Comparison of ENCODE assay signal across 36 cellular contexts in the genomic region with DNA sequence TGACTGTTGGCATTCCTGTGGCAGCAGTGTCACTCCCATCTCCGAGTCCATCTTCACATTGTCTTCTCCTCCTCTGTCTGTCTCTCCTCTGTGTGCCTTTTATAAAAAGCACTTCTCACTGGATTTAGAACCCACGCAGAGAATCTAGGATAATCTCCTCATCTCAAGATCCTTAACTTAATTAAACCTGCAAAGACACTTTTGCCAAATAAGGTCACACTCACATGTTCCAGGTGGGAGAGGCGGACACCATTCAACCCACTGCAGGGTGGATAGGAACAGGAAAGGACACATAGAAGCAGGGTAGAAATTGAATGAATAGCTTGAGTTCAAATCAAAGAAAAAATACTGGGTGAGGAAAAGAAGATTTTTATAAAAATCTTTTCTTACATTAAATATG.
"Had no signal": no experiment of that assay in that cellular context is flagged by ENCODE, and none has a peak within 500 bp of the region (broad histone marks: within the 10 kb centered on the region; RNA-seq: fewer than 3 reads in every experiment).

No MANE protein-coding gene starts in this region.

- H3K9me3 Mint-ChIP-seq: activated CD4-positive, alpha-beta memory T cell treated with anti-CD3 and anti-CD28 coated beads, Interleukin-2, amount 10 ng/mL, durations not matched to agents 7 days and 5 days; activated CD4-positive, alpha-beta T cell treated with anti-CD3 and anti-CD28 coated beads, Interleukin-2, amount 10 ng/mL, durations not matched to agents 7 days and 5 days; activated naive CD4-positive, alpha-beta T cell treated with anti-CD3 and anti-CD28 coated beads, Interleukin-2, amount 50 U/mL, for 72 hours; activated naive CD8-positive, alpha-beta T cell treated with anti-CD3 and anti-CD28 coated beads for 36 hours; activated T-cell treated with anti-CD3 and anti-CD28 coated beads, Interleukin-2, amount 50 U/mL, for 24 hours; activated T-helper 2 cell treated with anti-CD3 and anti-CD28 coated beads, Interferon-gamma antibody, Interleukin-2, Interleukin-4, amounts not matched to agents 10 μg/mL and 5 μg/mL and 100 μg/mL, durations not matched to agents 14 hours and 24 hours and 36 hours; central memory CD8-positive, alpha-beta T cell; T-helper 1 cell treated with Interleukin-12 subunit alpha and Interleukin-12 subunit beta and Interleukin-4 antibody, amounts not matched to agents 30 μg/mL and 1 μg/mL, for 36 hours; T-helper 2 cell treated with Interferon-gamma antibody and Interleukin-4, amounts not matched to agents 5 μg/mL and 100 μg/mL, for 36 hours; WTC11 had no signal

- H3K9me3 ChIP-seq: adrenal gland, body of pancreas, breast epithelium had no signal

- DNase-seq: activated CD4-positive, alpha-beta memory T cell treated with anti-CD3 and anti-CD28 coated beads, Interleukin-2, amount 10 ng/mL, durations not matched to agents 7 days and 5 days; activated CD4-positive, alpha-beta T cell treated with anti-CD3 and anti-CD28 coated beads for 1 hour; activated CD4-positive, alpha-beta T cell treated with anti-CD3 and anti-CD28 coated beads for 36 hours; activated CD4-positive, alpha-beta T cell treated with anti-CD3 and anti-CD28 coated beads for 48 hours; activated CD4-positive, alpha-beta T cell treated with anti-CD3 and anti-CD28 coated beads, Interleukin-2, amount 10 ng/mL, durations not matched to agents 7 days and 5 days; activated CD4-positive, alpha-beta T cell treated with anti-CD3 and anti-CD28 coated beads, Interleukin-2, amount 50 U/mL, for 48 hours; activated CD4-positive, CD25-positive, alpha-beta regulatory T cell; activated CD8-positive, alpha-beta memory T cell treated with anti-CD3 and anti-CD28 coated beads for 24 hours; activated CD8-positive, alpha-beta memory T cell treated with anti-CD3 and anti-CD28 coated beads, Interleukin-2, amount 10 ng/mL, durations not matched to agents 7 days and 5 days; activated CD8-positive, alpha-beta memory T cell treated with anti-CD3 and anti-CD28 coated beads, Interleukin-2, amount 50 U/mL, for 48 hours; activated CD8-positive, alpha-beta T cell treated with anti-CD3 and anti-CD28 coated beads, Interleukin-2, amount 10 ng/mL, durations not matched to agents 7 days and 5 days; activated effector memory CD4-positive, alpha-beta T cell treated with Interleukin-2 at 50 U/mL for 16 hours; activated gamma-delta T cell; activated naive CD4-positive, alpha-beta T cell treated with anti-CD3 and anti-CD28 coated beads, Interleukin-2, amount 50 U/mL, for 16 hours; activated naive CD4-positive, alpha-beta T cell treated with Interleukin-2 at 50 U/mL for 16 hours; activated naive CD8-positive, alpha-beta T cell treated with anti-CD3 and anti-CD28 coated beads for 36 hours; activated T-cell treated with anti-CD3 and anti-CD28 coated beads, Interleukin-2, amount 50 U/mL, for 24 hours; activated T-cell treated with anti-CD3 and anti-CD28 coated beads, Interleukin-2, amount 50 U/mL, for 48 hours; adrenal gland; amniotic stem cell; aorta; body of pancreas; brain microvascular endothelial cell; caudate nucleus; cerebellar nuclear complex; T-helper 1 cell; T-helper 2 cell; T-helper 9 cell had no signal

- H3K4me3 ChIP-seq: adrenal gland, body of pancreas, breast epithelium had no signal

- H3K36me3 Mint-ChIP-seq: activated CD8-positive, alpha-beta memory T cell treated with anti-CD3 and anti-CD28 coated beads, Interleukin-2, amount 10 ng/mL, durations not matched to agents 7 days and 5 days; activated naive CD4-positive, alpha-beta T cell treated with anti-CD3 and anti-CD28 coated beads, Interleukin-2, amount 50 U/mL, for 72 hours; activated naive CD8-positive, alpha-beta T cell treated with anti-CD3 and anti-CD28 coated beads for 36 hours; WTC11 had no signal

- H3K27ac ChIP-seq: adrenal gland, body of pancreas, brain microvascular endothelial cell, breast epithelium, VCaP had no signal

- H3K27ac Mint-ChIP-seq: activated CD4-positive, alpha-beta memory T cell treated with anti-CD3 and anti-CD28 coated beads, Interleukin-2, amount 10 ng/mL, durations not matched to agents 7 days and 5 days; activated CD4-positive, alpha-beta T cell treated with anti-CD3 and anti-CD28 coated beads for 36 hours; activated CD4-positive, alpha-beta T cell treated with anti-CD3 and anti-CD28 coated beads, Interleukin-2, amount 10 ng/mL, durations not matched to agents 7 days and 5 days; activated CD8-positive, alpha-beta memory T cell treated with anti-CD3 and anti-CD28 coated beads, Interleukin-2, amount 10 ng/mL, durations not matched to agents 7 days and 5 days; activated CD8-positive, alpha-beta T cell treated with anti-CD3 and anti-CD28 coated beads, Interleukin-2, amount 10 ng/mL, durations not matched to agents 7 days and 5 days; activated naive CD4-positive, alpha-beta T cell treated with anti-CD3 and anti-CD28 coated beads, Interleukin-2, amount 50 U/mL, for 72 hours; activated naive CD8-positive, alpha-beta T cell treated with anti-CD3 and anti-CD28 coated beads for 36 hours; activated T-cell treated with anti-CD3 and anti-CD28 coated beads, Interleukin-2, amount 50 U/mL, for 24 hours; activated T-helper 2 cell treated with anti-CD3 and anti-CD28 coated beads, Interferon-gamma antibody, Interleukin-2, Interleukin-4, amounts not matched to agents 10 μg/mL and 5 μg/mL and 100 μg/mL, durations not matched to agents 14 hours and 24 hours and 36 hours; T-helper 1 cell treated with Interleukin-12 subunit alpha and Interleukin-12 subunit beta and Interleukin-4 antibody, amounts not matched to agents 30 μg/mL and 1 μg/mL, for 36 hours; T-helper 2 cell treated with Interferon-gamma antibody and Interleukin-4, amounts not matched to agents 5 μg/mL and 100 μg/mL, for 36 hours; WTC11 had no signal

- H3K27me3 ChIP-seq: body of pancreas had no signal

- H3K36me3 ChIP-seq: adrenal gland, brain microvascular endothelial cell, breast epithelium had no signal

- H3K4me1 ChIP-seq: breast epithelium had no signal

- H3K4me3 Mint-ChIP-seq: activated CD4-positive, alpha-beta memory T cell treated with anti-CD3 and anti-CD28 coated beads, Interleukin-2, amount 10 ng/mL, durations not matched to agents 7 days and 5 days; activated CD4-positive, alpha-beta T cell treated with anti-CD3 and anti-CD28 coated beads for 36 hours; activated CD4-positive, alpha-beta T cell treated with anti-CD3 and anti-CD28 coated beads, Interleukin-2, amount 10 ng/mL, durations not matched to agents 7 days and 5 days; activated CD8-positive, alpha-beta memory T cell treated with anti-CD3 and anti-CD28 coated beads, Interleukin-2, amount 10 ng/mL, durations not matched to agents 7 days and 5 days; activated CD8-positive, alpha-beta T cell treated with anti-CD3 and anti-CD28 coated beads, Interleukin-2, amount 10 ng/mL, durations not matched to agents 7 days and 5 days; activated naive CD8-positive, alpha-beta T cell treated with anti-CD3 and anti-CD28 coated beads for 36 hours; activated T-cell treated with anti-CD3 and anti-CD28 coated beads, Interleukin-2, amount 50 U/mL, for 24 hours; central memory CD8-positive, alpha-beta T cell; T-helper 1 cell treated with Interleukin-12 subunit alpha and Interleukin-12 subunit beta and Interleukin-4 antibody, amounts not matched to agents 30 μg/mL and 1 μg/mL, for 36 hours; T-helper 2 cell treated with Interferon-gamma antibody and Interleukin-4, amounts not matched to agents 5 μg/mL and 100 μg/mL, for 36 hours; WTC11 had no signal
